24 cellular contexts compared by ENCODE assay signal in the genomic region with DNA sequence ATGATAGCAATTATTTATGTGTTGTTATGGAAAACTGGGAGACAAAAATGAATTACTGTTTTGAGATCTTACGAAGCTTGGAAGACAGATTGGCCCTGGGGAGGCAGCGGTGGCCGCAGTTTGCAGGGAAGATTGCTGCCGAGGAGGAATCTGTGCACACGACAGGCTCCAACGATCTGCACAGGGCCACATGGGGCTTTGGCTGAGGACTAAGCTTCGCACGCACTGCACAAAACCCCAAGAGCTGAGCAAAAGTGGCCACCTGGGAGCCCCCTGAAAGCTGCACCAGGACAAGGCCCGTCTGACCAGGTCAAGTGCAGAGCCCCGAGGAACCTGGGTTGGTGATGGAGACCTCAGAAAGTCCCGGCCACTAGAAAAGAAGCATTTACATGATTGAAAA. TPM values are rescaled to one million over a fixed set of nuclear protein-coding genes. Genes with fewer than 3 reads are reported as not detected.
DNase-seq lines count a peak whose midpoint lies in the region; ATAC-seq and TF ChIP-seq lines count a peak whose summit lies in the region.
"Had no signal": no experiment of that assay in that cellular context is flagged by ENCODE, and none has a peak within 500 bp of the region (broad histone marks: within the 10 kb centered on the region; RNA-seq: fewer than 3 reads in every experiment).

No MANE protein-coding gene starts in this region.

- no peak for TF ChIP-seq CTCF in CD14-positive monocyte (IDR thresholded peaks at IDR 0.05)
- no peak for TF ChIP-seq CTCF in chondrocyte (IDR thresholded peaks at IDR 0.05)
- TF ChIP-seq CTCF in spleen (IDR thresholded peaks at IDR 0.05 in 8 of 11, conservative IDR thresholded peaks at IDR 0.05 in 3 of 11), result no peak
- TF ChIP-seq CTCF in mucosa of descending colon (IDR thresholded peaks at IDR 0.05), result no peak
- TF ChIP-seq CTCF in progenitor cell of endocrine pancreas (IDR thresholded peaks at IDR 0.05; ENCODE audit: unreplicated experiment), result no peak

- no peaks in the 10 kb centered on the region for H3K36me3 ChIP-seq in spleen
- H3K36me3 ChIP-seq in mucosa of descending colon (ENCODE audit: low read depth), result no peaks in the 10 kb centered on the region
- H3K36me3 ChIP-seq: MG63 had no signal

- H3K4me3 Mint-ChIP-seq in CD14-positive monocyte (no peak overlapping the region), chondrocyte (ENCODE audit: unreplicated experiment) (no peak overlapping the region), progenitor cell of endocrine pancreas (ENCODE audit: low read depth) (no peak overlapping the region)
- H3K4me3 Mint-ChIP-seq: CD8-positive, alpha-beta T cell had no signal

- TF ChIP-seq POLR2A in spleen (IDR thresholded peaks at IDR 0.05), result no peak

- DNase-seq in CD14-positive monocyte (ENCODE audit: low spot score), result peak; percentile 3
- DNase-seq in chondrocyte (ENCODE audit: low spot score), result peak; percentile 50
- peak; percentile 26 for DNase-seq in left lobe of liver (ENCODE audit: low spot score)
- DNase-seq in spleen, result peak; percentile 42
- DNase-seq in mucosa of descending colon, result no peak
- DNase-seq in progenitor cell of endocrine pancreas (ENCODE audit: low spot score, unreplicated experiment), result no peak
- DNase-seq in NCI-H69 (lab: John Stamatoyannopoulos, UW), result no peak
- DNase-seq: C1 segment of cervical spinal cord; CD8-positive, alpha-beta T cell; GM23248; HCEC 1CT; IMR-90; KG1; MG63; NCI-H1105 treated with DMSO at 0.1 percent for 48 hours; NCI-H146; NCI-H1930; NCI-H446; NCI-H524 treated with DMSO at 0.1 percent for 48 hours; NCI-H82; RPMI8226; SHP77 had no signal

- ATAC-seq in left lobe of liver (no peak), mucosa of descending colon (no peak)
- ATAC-seq: CD8-positive, alpha-beta T cell had no signal

- H3K4me1 Mint-ChIP-seq in CD14-positive monocyte (peaks cover 3% of the 10 kb centered on the region), chondrocyte (ENCODE audit: low read depth) (no peaks in the 10 kb centered on the region), progenitor cell of endocrine pancreas (ENCODE audit: low read depth) (peaks cover 3% of the 10 kb centered on the region)

- peaks cover 0 to 14% (median 4%) of the 10 kb centered on the region in 7 donors for H3K9me3 Mint-ChIP-seq in CD14-positive monocyte
- no peaks in the 10 kb centered on the region for H3K9me3 Mint-ChIP-seq in chondrocyte (ENCODE audit: low read depth)
- H3K9me3 Mint-ChIP-seq in progenitor cell of endocrine pancreas (ENCODE audit: low read depth), result no peaks in the 10 kb centered on the region
- H3K9me3 Mint-ChIP-seq: CD8-positive, alpha-beta T cell had no signal

- WGBS in spleen, 5 donors, result 79 to 92% (median 89%) methylated on average over 11 of the region's 11 CpGs

- H3K27me3 Mint-ChIP-seq in CD14-positive monocyte (ENCODE audit: low read depth in 3 of 3) (peaks cover 2 to 8% (median 6%) of the 10 kb centered on the region in 3 donors), chondrocyte (ENCODE audit: low read depth) (peaks cover 16% of the 10 kb centered on the region), progenitor cell of endocrine pancreas (peaks cover 48% of the 10 kb centered on the region)

- peaks cover 0 to 37% (median 0%) of the 10 kb centered on the region in 7 donors for H3K27me3 ChIP-seq in spleen (replicated peaks in 1 of 7)
- H3K27me3 ChIP-seq: MG63 had no signal

- H3K4me1 ChIP-seq in spleen, result no peaks in the 10 kb centered on the region
- no peaks in the 10 kb centered on the region for H3K4me1 ChIP-seq in mucosa of descending colon (ENCODE audit: low read depth)

- H3K4me3 ChIP-seq in spleen (no peak overlapping the region), mucosa of descending colon (no peak overlapping the region)
- H3K4me3 ChIP-seq: GM23248, MG63, SK-N-MC had no signal

- H3K27ac Mint-ChIP-seq in CD14-positive monocyte, result no peak overlapping the region
- no peak overlapping the region for H3K27ac Mint-ChIP-seq in chondrocyte (ENCODE audit: unreplicated experiment)
- no peak overlapping the region for H3K27ac Mint-ChIP-seq in progenitor cell of endocrine pancreas
- H3K27ac Mint-ChIP-seq: CD8-positive, alpha-beta T cell had no signal

- H3K36me3 Mint-ChIP-seq in CD14-positive monocyte (no peaks in the 10 kb centered on the region), chondrocyte (ENCODE audit: low read depth) (no peaks in the 10 kb centered on the region), progenitor cell of endocrine pancreas (ENCODE audit: insufficient read depth) (no peaks in the 10 kb centered on the region)
- H3K36me3 Mint-ChIP-seq: CD8-positive, alpha-beta T cell had no signal

- no peak overlapping the region for H3K27ac ChIP-seq in spleen
- H3K27ac ChIP-seq: GM23248, SK-N-MC had no signal

- no peaks in the 10 kb centered on the region for H3K9me3 ChIP-seq in spleen
- no peaks in the 10 kb centered on the region for H3K9me3 ChIP-seq in mucosa of descending colon
- H3K9me3 ChIP-seq: MG63 had no signal

- intact Hi-C loops in CD14-positive monocyte (cut with micrococcal nuclease) (no loop called here), spleen (cut with DNase I; ENCODE audit: low total_unique reads) (no loop called here), mucosa of descending colon (cut with DNase I, micrococcal nuclease) (no loop called here)

RNA-seq across cellular contexts. Expression of a gene that starts 5.2 kb away (rescaled TPM):
- 1 to 10 TPM; 3.7 to 6.3 TPM for polyA plus RNA-seq in CD14-positive monocyte
- total RNA-seq in chondrocyte, result 0.46 to 2.3 TPM (median 2.3 TPM) in 3 replicates
- 0.83 TPM for total RNA-seq in left lobe of liver
- 10 to 100 TPM in 6 of 7 donors, 1 to 10 TPM in 1; 10.0 to 19.8 (median 15.8) TPM for total RNA-seq in spleen
- 1 to 10 TPM; 4.4 to 7.7 (median 6.1) TPM for polyA plus RNA-seq in spleen
- total RNA-seq in mucosa of descending colon, result 1 to 10 TPM; 1.0 to 2.9 (median 1.2) TPM
- 10.4 TPM in 2 replicates for total RNA-seq in progenitor cell of endocrine pancreas
- total RNA-seq: Caco-2 had no signal
- polyA plus RNA-seq: GM23248, IMR-90 had no signal

RNA-seq across cellular contexts. Expression of a gene that starts 44.1 kb away (rescaled TPM):
- polyA plus RNA-seq in CD14-positive monocyte (not detected), spleen (not detected)
- total RNA-seq in chondrocyte (not detected in 3 replicates), left lobe of liver (not detected), spleen (not detected), mucosa of descending colon (under 1 TPM in 1 of 3 donors, not detected in 2; 0.35 TPM), progenitor cell of endocrine pancreas (not detected in 2 replicates)
- total RNA-seq: Caco-2; CD8-positive, alpha-beta T cell; GM23248; IMR-90 had no signal
- polyA plus RNA-seq: GM23248, IMR-90 had no signal

RNA-seq across cellular contexts. Expression of a gene that starts 53.9 kb away (rescaled TPM):
- 100 to 1,000 TPM; 367 to 397 TPM for polyA plus RNA-seq in CD14-positive monocyte
- total RNA-seq in chondrocyte, result 240 to 279 TPM (median 256 TPM) in 3 replicates
- total RNA-seq in left lobe of liver, result 203 TPM
- 100 to 1,000 TPM in 4 of 7 donors, 10 to 100 TPM in 3; 51.7 to 187 (median 160) TPM for total RNA-seq in spleen
- polyA plus RNA-seq in spleen, result 100 to 1,000 TPM; 444 to 497 (median 461) TPM
- total RNA-seq in mucosa of descending colon, result 100 to 1,000 TPM; 330 to 467 (median 399) TPM
- 235 and 236 TPM in 2 replicates for total RNA-seq in progenitor cell of endocrine pancreas

RNA-seq across cellular contexts. Expression of a gene that starts 54.1 kb away (rescaled TPM):
- polyA plus RNA-seq in CD14-positive monocyte, result 1 to 10 TPM; 4.2 to 7.2 TPM
- total RNA-seq in chondrocyte, result 22.8 to 26.5 TPM (median 25.6 TPM) in 3 replicates
- 7.4 TPM for total RNA-seq in left lobe of liver
- 10 to 100 TPM in 6 of 7 donors, 1 to 10 TPM in 1; 9.2 to 28.2 (median 14.6) TPM for total RNA-seq in spleen
- polyA plus RNA-seq in spleen, result 10 to 100 TPM; 18.9 to 32.6 (median 20.0) TPM
- 10 to 100 TPM; 26.1 to 52.5 (median 50.7) TPM for total RNA-seq in mucosa of descending colon
- 22.6 and 23.7 TPM in 2 replicates for total RNA-seq in progenitor cell of endocrine pancreas

Comparison
In these comparisons a context has a peak if more than half of its experiments do, and no peak if none do; other contexts are left out.
1. DNase-seq: peak in CD14-positive monocyte (single experiment), chondrocyte (single experiment), left lobe of liver (single experiment) and spleen (single experiment); none in mucosa of descending colon (0 of 3), progenitor cell of endocrine pancreas (single experiment) and NCI-H69 (single experiment).